ENCODE assay signal across 1 cellular context in genomic region chr14:29353473-29353872, GRCh38.
TF ChIP-seq lines count a peak whose summit lies in the region.

No MANE protein-coding gene starts in this region.

TF ChIP-seq in GM23338, 12 proteins besides CTCF, POLR2A, EP300 and RAD21 (continued from another document):
- TF ChIP-seq STAT1 (IDR thresholded peaks at IDR 0.05; ENCODE audit: unreplicated experiment), result no peak
- TF ChIP-seq NANOG (IDR thresholded peaks at IDR 0.05; ENCODE audit: borderline replicate concordance), result no peak
- no peak for TF ChIP-seq EZH2phosphoT487 (IDR thresholded peaks at IDR 0.05; ENCODE audit: unreplicated experiment)
- TF ChIP-seq POLR2AphosphoS5 (IDR thresholded peaks at IDR 0.05; ENCODE audit: low read depth), result no peak
- TF ChIP-seq JUNB (IDR thresholded peaks at IDR 0.05; ENCODE audit: unreplicated experiment), result no peak
- TF ChIP-seq ZNF462 (CRISPR knock-in tag; IDR thresholded peaks at IDR 0.05), result no peak
- no peak for TF ChIP-seq EZH2 (IDR thresholded peaks at IDR 0.05; ENCODE audit: low read depth, unreplicated experiment)
- TF ChIP-seq ETS1 (IDR thresholded peaks at IDR 0.05), result no peak
- TF ChIP-seq CREB1 (CRISPR knock-in tag; IDR thresholded peaks at IDR 0.05; ENCODE audit: low read depth), result no peak
- TF ChIP-seq ZNF331 (CRISPR knock-in tag; IDR thresholded peaks at IDR 0.05; ENCODE audit: low read depth), result no peak
- no peak for TF ChIP-seq ZNF114 (CRISPR knock-in tag; IDR thresholded peaks at IDR 0.05)
